Comparison of ENCODE assay signal across 8 cellular contexts in the genomic region with DNA sequence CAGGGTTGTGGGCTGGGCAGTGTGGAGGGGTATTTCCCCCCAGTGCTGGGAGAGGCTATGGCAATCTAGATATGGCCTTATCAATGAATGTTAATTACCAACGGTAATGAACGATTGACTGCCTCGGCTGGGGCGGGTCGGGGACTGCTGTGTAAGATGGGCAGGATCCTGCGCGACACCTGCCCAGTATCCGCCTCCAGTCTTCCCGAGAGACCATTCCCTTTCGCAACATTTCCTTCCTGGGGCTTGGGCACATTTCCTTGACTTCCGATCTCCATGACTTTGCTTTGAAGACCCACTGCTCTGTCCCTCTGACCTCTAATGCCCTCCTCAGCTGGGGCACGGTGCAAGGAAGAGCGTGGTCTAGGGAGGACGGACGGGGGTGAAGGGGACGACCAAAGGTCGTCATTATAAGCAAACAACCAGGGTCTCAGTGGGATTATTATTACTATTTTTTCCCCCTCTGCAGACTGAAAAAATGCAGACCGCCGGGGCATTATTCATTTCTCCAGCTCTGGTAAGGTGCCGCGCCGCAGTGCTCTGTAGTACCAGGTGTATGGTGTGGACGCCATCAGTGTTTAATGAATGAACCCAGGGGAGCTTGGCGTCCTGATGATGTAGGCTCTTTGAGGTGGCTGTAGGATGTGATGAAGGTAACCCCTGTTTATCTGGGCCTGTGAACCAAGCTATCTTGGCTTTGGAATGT. TPM values are rescaled to one million over a fixed set of nuclear protein-coding genes. Genes with fewer than 3 reads are reported as not detected.
DNase-seq lines count a peak whose midpoint lies in the region; ATAC-seq, FAIRE-seq and TF ChIP-seq lines count a peak whose summit lies in the region.

No MANE protein-coding gene starts in this region.

- no peaks in the 10 kb centered on the region for H3K9me3 Mint-ChIP-seq in osteocyte (ENCODE audit: unreplicated experiment)

- H3K4me1 ChIP-seq in OCI-LY7 (ENCODE audit: insufficient read depth, low read length, poor library complexity, severe bottlenecking) (peaks cover 19% of the 10 kb centered on the region), endothelial cell of umbilical vein (ENCODE audit: control insufficient read depth, extremely low read depth, insufficient read depth, low read length) (peaks cover 11% of the 10 kb centered on the region)

- H3K79me2 ChIP-seq in OCI-LY7 (ENCODE audit: insufficient read depth, low read depth, low read length) (peaks cover 25% of the 10 kb centered on the region), endothelial cell of umbilical vein (ENCODE audit: control insufficient read depth, insufficient read depth, low read length) (peaks cover 12% of the 10 kb centered on the region)

- TF ChIP-seq CTCF in OCI-LY7 (conservative IDR thresholded peaks at IDR 0.05; ENCODE audit: low read length) (no peak), endothelial cell of umbilical vein (IDR thresholded peaks at IDR 0.05; ENCODE audit: extremely low read depth in 1 of 2, insufficient read depth in 1 of 2, low read depth in 1 of 2, low read length in 2 of 2) (no peak), osteocyte (IDR thresholded peaks at IDR 0.05) (no peak)

- H3K27ac ChIP-seq in OCI-LY7 (ENCODE audit: low read depth, low read length, poor library complexity, severe bottlenecking) = peak overlapping the region; percentile 46
- peak overlapping the region; percentile 44 for H3K27ac ChIP-seq in endothelial cell of umbilical vein (ENCODE audit: insufficient read depth, low read depth, low read length)

- H3K36me3 ChIP-seq in OCI-LY7 (ENCODE audit: insufficient read depth, low read length) (peaks cover 38% of the 10 kb centered on the region), endothelial cell of umbilical vein (ENCODE audit: control insufficient read depth in 2 of 2, extremely low read depth in 1 of 2, insufficient read depth in 2 of 2, low read length in 2 of 2) (peaks cover 0 to 11% of the 10 kb centered on the region in 2 experiments)

- H3K9me1 ChIP-seq in endothelial cell of umbilical vein (replicated peaks; ENCODE audit: control insufficient read depth, extremely low read depth, insufficient read depth, low read length) = no peaks in the 10 kb centered on the region

- CTCF ChIA-PET in OCI-LY7 (lab: Charles Lee; ENCODE audit: unreplicated experiment) = no interaction called here
- CTCF ChIA-PET in endothelial cell of umbilical vein (lab: Charles Lee) = interaction anchor here (0.5 to 3.1 kb wide), 13 partner anchors 9 to 257 kb away, joined by 3 to 20 read pairs (median 4); no protein-coding TSS in a partner anchor

- BruUV-seq in OCI-LY7 (replicated peaks; lab: Mats Ljungman, UMichigan) (TSS peak; percentile 63), endothelial cell of umbilical vein (replicated peaks; lab: Mats Ljungman, UMichigan) (TSS peak; percentile 46)

- no peaks in the 10 kb centered on the region for H3K27me3 ChIP-seq in endothelial cell of umbilical vein (ENCODE audit: control insufficient read depth in 2 of 2, insufficient read depth in 2 of 2, low read length in 2 of 2)

- H3K4me1 Mint-ChIP-seq in osteocyte (ENCODE audit: unreplicated experiment) = peaks cover 20% of the 10 kb centered on the region

- DNase-seq in OCI-LY7 (ENCODE audit: low spot score) (peak; percentile 29), endothelial cell of umbilical vein (ENCODE audit: low read depth, low spot score) (no peak), osteocyte (ENCODE audit: extremely low spot score, unreplicated experiment) (no peak), ureter (ENCODE audit: low spot score) (no peak), foreskin melanocyte (no peak), epidermal melanocyte (ENCODE audit: insufficient read length, low spot score) (no peak)

- ATAC-seq in GM18519 (IDR thresholded peaks at IDR 0.05; ENCODE audit: low FRiP score, unreplicated experiment) (peak; percentile 1), GM18861 (IDR thresholded peaks at IDR 0.05; ENCODE audit: unreplicated experiment) (no peak)

- H2AFZ ChIP-seq in OCI-LY7 (ENCODE audit: low read length) (peak overlapping the region; percentile 35; the same call in 1 of the 2 replicates), endothelial cell of umbilical vein (ENCODE audit: low read depth, low read length) (peak overlapping the region; percentile 12)

- peak overlapping the region; percentile 97 for H3K27ac Mint-ChIP-seq in osteocyte (ENCODE audit: unreplicated experiment)

- no peaks in the 10 kb centered on the region for H3K9me2 ChIP-seq in OCI-LY7 (ENCODE audit: insufficient read depth, low read length)

- dilution Hi-C loops in endothelial cell of umbilical vein (cut with MboI; ENCODE audit: extremely low pct_ligation_motif_present, low sequenced_read_pairs) = no loop called here

- peak; percentile 48 for TF ChIP-seq POLR2A in endothelial cell of umbilical vein (IDR thresholded peaks at IDR 0.05; ENCODE audit: low read depth, low read length)

- H3K27me3 Mint-ChIP-seq in osteocyte (ENCODE audit: unreplicated experiment) = no peaks in the 10 kb centered on the region

- intact Hi-C loops in OCI-LY7 (cut with micrococcal nuclease; ENCODE audit: unreplicated experiment) = loop anchor here (1.0 to 2.0 kb wide), 2 partner anchors 15 to 140 kb away; partner anchors contain the start of gene UBE2Z
- intact Hi-C loops in endothelial cell of umbilical vein (cut with micrococcal nuclease) = loop anchor here (1.0 to 2.0 kb wide), 3 partner anchors 15 to 140 kb away; partner anchors contain the start of gene UBE2Z

- peak overlapping the region; percentile 98 for H3K4me3 Mint-ChIP-seq in osteocyte (ENCODE audit: unreplicated experiment)

- H4K20me1 ChIP-seq in OCI-LY7 (ENCODE audit: insufficient read depth, low read length) (no peaks in the 10 kb centered on the region), endothelial cell of umbilical vein (replicated peaks; ENCODE audit: control insufficient read depth, extremely low read depth, insufficient read depth, low read length) (no peaks in the 10 kb centered on the region)

- peak overlapping the region; percentile 96 for H3K4me3 ChIP-seq in OCI-LY7 (ENCODE audit: low read depth, low read length, poor library complexity, severe bottlenecking)
- peak overlapping the region; percentile 3 to 79 (median 61) for H3K4me3 ChIP-seq in endothelial cell of umbilical vein (replicated peaks in 1 of 3; ENCODE audit: insufficient read depth in 1 of 3, low read depth in 1 of 3, low read length in 3 of 3)

- peak overlapping the region; percentile 93 for H3K4me2 ChIP-seq in OCI-LY7 (ENCODE audit: low read length)
- H3K4me2 ChIP-seq in endothelial cell of umbilical vein (ENCODE audit: insufficient read depth, low read length) = peak overlapping the region; percentile 79

- FAIRE-seq in endothelial cell of umbilical vein (lab: Jason Lieb, UNC) = no peak

- H3K9me3 ChIP-seq in OCI-LY7 (ENCODE audit: low read length) (no peaks in the 10 kb centered on the region), endothelial cell of umbilical vein (replicated peaks; ENCODE audit: control insufficient read depth, insufficient read depth, low read length) (no peaks in the 10 kb centered on the region)

- POLR2A ChIA-PET in OCI-LY7 (lab: Charles Lee) (interaction anchor here (0.6 to 2.6 kb wide), 7 partner anchors 8 to 715 kb away, joined by 3 to 14 read pairs (median 5); partner anchors contain the start of gene UBE2Z), endothelial cell of umbilical vein (lab: Charles Lee) (interaction anchor here (0.7 to 2.8 kb wide), 2 partner anchors 14 to 43 kb away, joined by 3 to 20 read pairs; partner anchors contain the start of gene UBE2Z)

- H3K36me3 Mint-ChIP-seq in osteocyte (ENCODE audit: unreplicated experiment) = no peaks in the 10 kb centered on the region

- H3K9ac ChIP-seq in endothelial cell of umbilical vein (replicated peaks; ENCODE audit: extremely low read depth, insufficient read depth, low read length) = peak overlapping the region; percentile 64

TF ChIP-seq in endothelial cell of umbilical vein, 7 proteins besides CTCF, POLR2A, EP300 and RAD21 (continues in another document):
- no peak for TF ChIP-seq MYC (IDR thresholded peaks at IDR 0.05; ENCODE audit: low read depth, low read length)

RNA-seq across cellular contexts. Expression of gene ATP5MC1, which starts 0.5 kb away (rescaled TPM):
- total RNA-seq in OCI-LY7 (2014; rRNA removed; shearing (Covaris generic)) = 97.4 and 120 TPM in 2 replicates
- total RNA-seq in OCI-LY7 (2022) (96.4 and 135 TPM in 2 replicates), endothelial cell of umbilical vein (93.8 and 95.1 TPM in 2 replicates), osteocyte (42.3 and 44.2 TPM in 2 replicates), ureter (109 TPM)
- polyA plus RNA-seq in endothelial cell of umbilical vein = 704 and 802 TPM in 2 replicates
- polyA plus RNA-seq in endothelial cell of umbilical vein (2011; cell fraction: cytosol; rRNA removed) = 372 and 482 TPM in 2 replicates
- polyA plus RNA-seq in endothelial cell of umbilical vein (2011; cell fraction: nucleus; rRNA removed) = 124 and 142 TPM in 2 replicates
- polyA plus RNA-seq in endothelial cell of umbilical vein (2012) = 203 and 212 TPM in 2 replicates
- 151 and 152 TPM in 2 replicates for polyA minus RNA-seq in endothelial cell of umbilical vein
- polyA minus RNA-seq in endothelial cell of umbilical vein (2011; cell fraction: cytosol; rRNA and poly(A)+ RNA removed) = 85.4 TPM
- 19.4 and 23.7 TPM in 2 replicates for polyA minus RNA-seq in endothelial cell of umbilical vein (2011; cell fraction: nucleus; rRNA and poly(A)+ RNA removed)

RNA-seq across cellular contexts. Expression of gene UBE2Z, which starts 15.1 kb away (rescaled TPM):
- total RNA-seq in OCI-LY7 (2014; rRNA removed; shearing (Covaris generic)) = 44.7 and 52.3 TPM in 2 replicates
- 81.1 and 81.2 TPM in 2 replicates for total RNA-seq in OCI-LY7 (2022)
- total RNA-seq in endothelial cell of umbilical vein = 95.1 and 104 TPM in 2 replicates
- 106 and 117 TPM in 2 replicates for polyA plus RNA-seq in endothelial cell of umbilical vein
- polyA plus RNA-seq in endothelial cell of umbilical vein (2011; cell fraction: cytosol; rRNA removed) = 92.0 and 94.7 TPM in 2 replicates
- polyA plus RNA-seq in endothelial cell of umbilical vein (2011; cell fraction: nucleus; rRNA removed) = 125 TPM in 2 replicates
- polyA plus RNA-seq in endothelial cell of umbilical vein (2012) = 74.8 and 88.4 TPM in 2 replicates
- 155 and 165 TPM in 2 replicates for polyA minus RNA-seq in endothelial cell of umbilical vein
- polyA minus RNA-seq in endothelial cell of umbilical vein (2011; cell fraction: cytosol; rRNA and poly(A)+ RNA removed) = 81.9 TPM
- 65.4 and 103 TPM in 2 replicates for polyA minus RNA-seq in endothelial cell of umbilical vein (2011; cell fraction: nucleus; rRNA and poly(A)+ RNA removed)
- total RNA-seq in osteocyte = 100 and 102 TPM in 2 replicates
- total RNA-seq in ureter = 81.9 TPM

RNA-seq across cellular contexts. Expression of gene SNF8, which starts 51.5 kb away (rescaled TPM):
- total RNA-seq in OCI-LY7 (2014; rRNA removed; shearing (Covaris generic)) = 45.8 and 57.2 TPM in 2 replicates
- total RNA-seq in OCI-LY7 (2022) (73.3 and 92.2 TPM in 2 replicates), endothelial cell of umbilical vein (166 and 173 TPM in 2 replicates), osteocyte (125 and 135 TPM in 2 replicates), ureter (76.0 TPM)
- polyA plus RNA-seq in endothelial cell of umbilical vein = 176 and 194 TPM in 2 replicates
- polyA plus RNA-seq in endothelial cell of umbilical vein (2011; cell fraction: cytosol; rRNA removed) = 179 and 209 TPM in 2 replicates
- 94.3 and 101 TPM in 2 replicates for polyA plus RNA-seq in endothelial cell of umbilical vein (2011; cell fraction: nucleus; rRNA removed)
- 145 and 159 TPM in 2 replicates for polyA plus RNA-seq in endothelial cell of umbilical vein (2012)
- polyA minus RNA-seq in endothelial cell of umbilical vein = 95.6 and 113 TPM in 2 replicates
- polyA minus RNA-seq in endothelial cell of umbilical vein (2011; cell fraction: cytosol; rRNA and poly(A)+ RNA removed) = 67.4 TPM
- 22.8 and 28.7 TPM in 2 replicates for polyA minus RNA-seq in endothelial cell of umbilical vein (2011; cell fraction: nucleus; rRNA and poly(A)+ RNA removed)
